Comparison of ENCODE assay signal across 19 cellular contexts in the genomic region with DNA sequence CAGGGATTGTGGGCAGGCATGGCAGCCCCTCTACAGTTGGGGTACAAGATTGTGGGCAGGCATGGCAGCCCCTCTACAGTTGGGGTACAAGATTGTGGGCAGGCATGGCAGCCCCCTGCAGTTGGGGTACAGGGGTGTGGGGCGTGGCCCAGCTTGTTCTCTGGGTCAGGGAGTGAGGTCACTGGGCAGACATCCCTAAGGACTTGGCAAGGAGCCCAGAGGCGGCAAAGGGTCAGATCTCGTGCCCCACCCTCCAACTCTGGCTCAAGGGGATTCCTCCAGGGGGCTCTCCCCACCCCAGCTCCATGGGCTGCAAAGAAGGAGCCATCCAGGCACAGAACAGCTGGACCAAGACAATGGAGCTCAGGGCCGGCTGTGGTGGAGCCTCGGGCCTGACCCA.
"Had no signal": no experiment of that assay in that cellular context is flagged by ENCODE, and none has a peak within 500 bp of the region (broad histone marks: within the 10 kb centered on the region; RNA-seq: fewer than 3 reads in every experiment).

No MANE protein-coding gene starts in this region.

- ATAC-seq: gastroesophageal sphincter, left lobe of liver, natural killer cell had no signal

- H3K27ac ChIP-seq: gastroesophageal sphincter, spleen, tibial nerve had no signal

- H3K27me3 Mint-ChIP-seq: activated CD4-positive, alpha-beta memory T cell treated with anti-CD3 and anti-CD28 coated beads, Interleukin-2, amount 10 ng/mL, durations not matched to agents 7 days and 5 days; activated CD4-positive, alpha-beta T cell treated with anti-CD3 and anti-CD28 coated beads, Interleukin-2, amount 10 ng/mL, durations not matched to agents 7 days and 5 days; activated T-cell treated with anti-CD3 and anti-CD28 coated beads, Interleukin-2, amount 50 U/mL, for 24 hours had no signal

- H3K4me3 Mint-ChIP-seq: activated CD4-positive, alpha-beta memory T cell treated with anti-CD3 and anti-CD28 coated beads, Interleukin-2, amount 10 ng/mL, durations not matched to agents 7 days and 5 days; activated CD4-positive, alpha-beta T cell treated with anti-CD3 and anti-CD28 coated beads, Interleukin-2, amount 10 ng/mL, durations not matched to agents 7 days and 5 days; activated naive CD4-positive, alpha-beta T cell treated with anti-CD3 and anti-CD28 coated beads, Interleukin-2, amount 10 ng/mL, durations not matched to agents 7 days and 5 days; activated T-cell treated with anti-CD3 and anti-CD28 coated beads, Interleukin-2, amount 50 U/mL, for 24 hours; natural killer cell; WTC11 had no signal

- DNase-seq: activated CD4-positive, alpha-beta memory T cell treated with anti-CD3 and anti-CD28 coated beads, Interleukin-2, amount 10 ng/mL, durations not matched to agents 7 days and 5 days; activated CD4-positive, alpha-beta T cell treated with anti-CD3 and anti-CD28 coated beads for 1 hour; activated CD4-positive, alpha-beta T cell treated with anti-CD3 and anti-CD28 coated beads, Interleukin-2, amount 10 ng/mL, durations not matched to agents 7 days and 5 days; activated CD8-positive, alpha-beta memory T cell treated with anti-CD3 and anti-CD28 coated beads, Interleukin-2, amount 50 U/mL, for 48 hours; activated gamma-delta T cell; activated naive CD4-positive, alpha-beta T cell treated with anti-CD3 and anti-CD28 coated beads, Interleukin-2, amount 10 ng/mL, durations not matched to agents 7 days and 5 days; activated T-cell treated with anti-CD3 and anti-CD28 coated beads, Interleukin-2, amount 50 U/mL, for 24 hours; amniotic stem cell; central memory CD4-positive, alpha-beta T cell; head of caudate nucleus; natural killer cell; spleen; stimulated activated naive CD4-positive, alpha-beta T cell treated with Interleukin-2 at 50 U/mL for 16 hours; T-helper 9 cell had no signal

- H3K36me3 Mint-ChIP-seq: activated naive CD4-positive, alpha-beta T cell treated with anti-CD3 and anti-CD28 coated beads, Interleukin-2, amount 10 ng/mL, durations not matched to agents 7 days and 5 days; natural killer cell; WTC11 had no signal

- H3K9me3 ChIP-seq: gastroesophageal sphincter, spleen, tibial nerve had no signal

- H3K4me3 ChIP-seq: gastroesophageal sphincter, lung, spleen, tibial nerve had no signal

- H3K27ac Mint-ChIP-seq: activated CD4-positive, alpha-beta memory T cell treated with anti-CD3 and anti-CD28 coated beads, Interleukin-2, amount 10 ng/mL, durations not matched to agents 7 days and 5 days; activated CD4-positive, alpha-beta T cell treated with anti-CD3 and anti-CD28 coated beads, Interleukin-2, amount 10 ng/mL, durations not matched to agents 7 days and 5 days; activated naive CD4-positive, alpha-beta T cell treated with anti-CD3 and anti-CD28 coated beads, Interleukin-2, amount 10 ng/mL, durations not matched to agents 7 days and 5 days; activated T-cell treated with anti-CD3 and anti-CD28 coated beads, Interleukin-2, amount 50 U/mL, for 24 hours; natural killer cell; WTC11 had no signal

- H3K4me1 Mint-ChIP-seq: WTC11 had no signal
